ENCODE assay signal across 31 cellular contexts in the genomic region with DNA sequence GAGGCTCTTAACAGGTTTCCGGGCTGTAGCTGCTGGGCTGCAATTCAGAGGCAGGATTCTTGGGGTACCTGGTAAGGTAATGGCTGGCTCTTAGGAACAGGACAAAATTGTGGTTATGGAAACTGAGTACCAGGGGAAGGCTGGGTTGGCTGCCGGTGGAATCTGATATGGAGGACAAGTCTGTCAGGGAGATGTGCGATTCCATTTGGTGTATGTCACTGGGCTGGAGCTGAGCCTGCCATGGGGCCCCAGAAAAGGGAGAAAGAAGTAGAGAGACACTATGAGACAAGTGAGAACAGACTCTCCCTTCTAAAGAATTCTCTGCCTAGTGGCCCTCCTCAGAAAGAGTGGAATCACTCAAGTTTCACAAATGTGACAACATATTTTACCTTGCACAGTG.
DNase-seq lines count a peak whose midpoint lies in the region; ATAC-seq and TF ChIP-seq lines count a peak whose summit lies in the region.
"Had no signal": no experiment of that assay in that cellular context is flagged by ENCODE, and none has a peak within 500 bp of the region (broad histone marks: within the 10 kb centered on the region; RNA-seq: fewer than 3 reads in every experiment).

No MANE protein-coding gene starts in this region.

- in situ Hi-C loops in GM23248 (cut with MboI): no loop called here

- no peak overlapping the region for H3K4me3 Mint-ChIP-seq in progenitor cell of endocrine pancreas (ENCODE audit: low read depth)
- no peak overlapping the region for H3K4me3 Mint-ChIP-seq in activated T-helper 17 cell treated with anti-CD3 and anti-CD28 coated beads, Interleukin-2, amount 50 U/mL, for 72 hours
- H3K4me3 Mint-ChIP-seq: activated CD8-positive, alpha-beta T cell treated with anti-CD3 and anti-CD28 coated beads for 36 hours; activated naive CD4-positive, alpha-beta T cell treated with anti-CD3 and anti-CD28 coated beads, Interleukin-2, amount 50 U/mL, for 24 hours; CD8-positive, alpha-beta memory T cell; effector memory CD8-positive, alpha-beta T cell; natural killer cell had no signal

- H3K4me1 ChIP-seq in GM23248 (ENCODE audit: insufficient read depth) (peaks cover 4% of the 10 kb centered on the region), adipocyte (ENCODE audit: control insufficient read depth, insufficient read depth, low read length) (peaks cover 31% of the 10 kb centered on the region), hepatocyte (ENCODE audit: insufficient read depth) (peaks cover 31% of the 10 kb centered on the region), upper lobe of left lung (no peaks in the 10 kb centered on the region)
- H3K4me1 ChIP-seq: left lung, sigmoid colon had no signal

- no peak overlapping the region for H3K4me3 ChIP-seq in GM23248
- H3K4me3 ChIP-seq in adipocyte (ENCODE audit: low read length): no peak overlapping the region
- H3K4me3 ChIP-seq in hepatocyte: no peak overlapping the region
- no peak overlapping the region for H3K4me3 ChIP-seq in upper lobe of left lung
- H3K4me3 ChIP-seq: coronary artery, left lung, sigmoid colon, thoracic aorta had no signal

- H3K36me3 Mint-ChIP-seq in progenitor cell of endocrine pancreas (ENCODE audit: insufficient read depth): peaks cover 9% of the 10 kb centered on the region
- no peaks in the 10 kb centered on the region for H3K36me3 Mint-ChIP-seq in activated T-helper 17 cell treated with anti-CD3 and anti-CD28 coated beads, Interleukin-2, amount 50 U/mL, for 72 hours (ENCODE audit: low read depth)
- H3K36me3 Mint-ChIP-seq: activated naive CD4-positive, alpha-beta T cell treated with anti-CD3 and anti-CD28 coated beads, Interleukin-2, amount 50 U/mL, for 24 hours; CD8-positive, alpha-beta memory T cell; natural killer cell had no signal

- H3K9me3 ChIP-seq in GM23248 (ENCODE audit: low read depth): no peaks in the 10 kb centered on the region
- no peaks in the 10 kb centered on the region for H3K9me3 ChIP-seq in adipocyte (ENCODE audit: control insufficient read depth, low read length)
- no peaks in the 10 kb centered on the region for H3K9me3 ChIP-seq in hepatocyte (ENCODE audit: low read depth)
- no peaks in the 10 kb centered on the region for H3K9me3 ChIP-seq in upper lobe of left lung
- H3K9me3 ChIP-seq: BE2C, left lung, sigmoid colon, thoracic aorta had no signal

- DNase-seq in GM23248: peak; percentile 13
- DNase-seq in adipocyte (ENCODE audit: low read depth): peak; percentile 28
- peak; percentile 25 for DNase-seq in hepatocyte (ENCODE audit: low spot score)
- no peak for DNase-seq in progenitor cell of endocrine pancreas (ENCODE audit: low spot score, unreplicated experiment)
- no peak for DNase-seq in pons (ENCODE audit: low spot score)
- DNase-seq in upper lobe of left lung: no peak
- DNase-seq: activated CD4-positive, CD25-positive, alpha-beta regulatory T cell; activated CD8-positive, alpha-beta T cell treated with anti-CD3 and anti-CD28 coated beads for 36 hours; CD8-positive, alpha-beta memory T cell; DMS 273 treated with DMSO at 0.1 percent for 48 hours; effector memory CD8-positive, alpha-beta T cell; hippocampal formation; KBM-7; left lung; midbrain; MM.1S; natural killer cell; NCI-H1417 treated with DMSO at 0.1 percent for 48 hours; NCI-H226; sigmoid colon; stimulated activated CD4-positive, alpha-beta T cell treated with anti-CD3 and anti-CD28 coated beads, Interleukin-15, amount 100 ng/mL, for 24 hours; stimulated activated naive CD4-positive, alpha-beta T cell had no signal

- H3K36me3 ChIP-seq in GM23248 (ENCODE audit: low read depth): no peaks in the 10 kb centered on the region
- no peaks in the 10 kb centered on the region for H3K36me3 ChIP-seq in adipocyte (ENCODE audit: control insufficient read depth, insufficient read depth, low read length, severe bottlenecking)
- no peaks in the 10 kb centered on the region for H3K36me3 ChIP-seq in hepatocyte (replicated peaks; ENCODE audit: insufficient read depth, low read depth)
- H3K36me3 ChIP-seq in upper lobe of left lung: no peaks in the 10 kb centered on the region
- H3K36me3 ChIP-seq: left lung, sigmoid colon, thoracic aorta had no signal

- H3F3A ChIP-seq in GM23248 (ENCODE audit: insufficient read depth): no peaks in the 10 kb centered on the region

- peaks cover 13% of the 10 kb centered on the region; the same call in 1 of the 2 replicates for H3K27me3 ChIP-seq in GM23248 (replicated peaks; ENCODE audit: insufficient read depth)
- no peaks in the 10 kb centered on the region for H3K27me3 ChIP-seq in adipocyte (replicated peaks; ENCODE audit: control insufficient read depth, insufficient read depth, low read length)
- no peaks in the 10 kb centered on the region for H3K27me3 ChIP-seq in hepatocyte
- H3K27me3 ChIP-seq in upper lobe of left lung: no peaks in the 10 kb centered on the region
- H3K27me3 ChIP-seq: BE2C, left lung, sigmoid colon had no signal

- TF ChIP-seq CTCF in hepatocyte (IDR thresholded peaks at IDR 0.05; ENCODE audit: poor library complexity) (no peak), progenitor cell of endocrine pancreas (IDR thresholded peaks at IDR 0.05; ENCODE audit: unreplicated experiment) (no peak), upper lobe of left lung (IDR thresholded peaks at IDR 0.05) (no peak)

- H3K79me2 ChIP-seq in GM23248 (ENCODE audit: insufficient read depth) (no peaks in the 10 kb centered on the region), hepatocyte (no peaks in the 10 kb centered on the region)
- H3K79me2 ChIP-seq: parathyroid adenoma had no signal

- no peak for TF ChIP-seq EP300 in upper lobe of left lung (IDR thresholded peaks at IDR 0.05)

- no peak overlapping the region for H3K27ac ChIP-seq in GM23248
- H3K27ac ChIP-seq in hepatocyte: peak overlapping the region; percentile 44
- H3K27ac ChIP-seq in upper lobe of left lung: no peak overlapping the region
- H3K27ac ChIP-seq: coronary artery, left lung, parathyroid adenoma, sigmoid colon, thoracic aorta had no signal

- H2AFZ ChIP-seq in GM23248: no peak overlapping the region
- no peak overlapping the region for H2AFZ ChIP-seq in hepatocyte
- H2AFZ ChIP-seq: parathyroid adenoma had no signal

- no peak overlapping the region for H3K4me2 ChIP-seq in GM23248 (ENCODE audit: unreplicated experiment)
- H3K4me2 ChIP-seq in hepatocyte: no peak overlapping the region

- peaks cover 3% of the 10 kb centered on the region for H3K27me3 Mint-ChIP-seq in progenitor cell of endocrine pancreas
- peaks cover 25% of the 10 kb centered on the region for H3K27me3 Mint-ChIP-seq in activated T-helper 17 cell treated with anti-CD3 and anti-CD28 coated beads, Interleukin-2, amount 50 U/mL, for 72 hours

- TF ChIP-seq POLR2A in upper lobe of left lung (IDR thresholded peaks at IDR 0.05): no peak

- peaks cover 18% of the 10 kb centered on the region for H3K4me1 Mint-ChIP-seq in progenitor cell of endocrine pancreas (ENCODE audit: low read depth)
- no peaks in the 10 kb centered on the region for H3K4me1 Mint-ChIP-seq in activated T-helper 17 cell treated with anti-CD3 and anti-CD28 coated beads, Interleukin-2, amount 50 U/mL, for 72 hours
- H3K4me1 Mint-ChIP-seq: activated naive CD4-positive, alpha-beta T cell treated with anti-CD3 and anti-CD28 coated beads, Interleukin-2, amount 50 U/mL, for 24 hours; CD8-positive, alpha-beta memory T cell; natural killer cell had no signal

- 26 to 37% methylated on average over 3 of the region's 3 CpGs for WGBS in GM23248 (ENCODE audit: low coverage in 1 of 2, low lambda C conversion rate in 2 of 2, missing lambda C conversion rate in 2 of 2), 2 experiments
- WGBS in hepatocyte (ENCODE audit: low lambda C conversion rate, missing lambda C conversion rate): 67% methylated on average over 3 of the region's 3 CpGs
- WGBS in upper lobe of left lung, 2 donors: 71 to 75% methylated on average over 2 to 3 of the region's 3 CpGs

- H3K9me2 ChIP-seq in GM23248 (ENCODE audit: insufficient read depth): no peaks in the 10 kb centered on the region
- H3K9me2 ChIP-seq in hepatocyte (replicated peaks; ENCODE audit: insufficient read depth): no peaks in the 10 kb centered on the region

- H3K27ac Mint-ChIP-seq in progenitor cell of endocrine pancreas: peak overlapping the region; percentile 91
- H3K27ac Mint-ChIP-seq in activated T-helper 17 cell treated with anti-CD3 and anti-CD28 coated beads, Interleukin-2, amount 50 U/mL, for 72 hours: no peak overlapping the region
- H3K27ac Mint-ChIP-seq: activated CD8-positive, alpha-beta T cell treated with anti-CD3 and anti-CD28 coated beads for 36 hours; activated naive CD4-positive, alpha-beta T cell treated with anti-CD3 and anti-CD28 coated beads, Interleukin-2, amount 50 U/mL, for 24 hours; activated T-helper 2 cell treated with anti-CD3 and anti-CD28 coated beads, Interferon-gamma antibody, Interleukin-2, Interleukin-4, amounts not matched to agents 10 μg/mL and 5 μg/mL and 100 μg/mL, durations not matched to agents 14 hours and 24 hours and 36 hours; CD8-positive, alpha-beta memory T cell; effector memory CD8-positive, alpha-beta T cell; natural killer cell had no signal

- no peaks in the 10 kb centered on the region for H3K9me3 Mint-ChIP-seq in progenitor cell of endocrine pancreas (ENCODE audit: low read depth)
- H3K9me3 Mint-ChIP-seq in activated T-helper 17 cell treated with anti-CD3 and anti-CD28 coated beads, Interleukin-2, amount 50 U/mL, for 72 hours: peaks cover 5% of the 10 kb centered on the region
- H3K9me3 Mint-ChIP-seq: activated T-helper 2 cell treated with anti-CD3 and anti-CD28 coated beads, Interferon-gamma antibody, Interleukin-2, Interleukin-4, amounts not matched to agents 10 μg/mL and 5 μg/mL and 100 μg/mL, durations not matched to agents 14 hours and 24 hours and 36 hours had no signal

- H4K20me1 ChIP-seq in GM23248 (ENCODE audit: insufficient read depth) (no peaks in the 10 kb centered on the region), hepatocyte (ENCODE audit: insufficient read depth, poor library complexity, severe bottlenecking) (no peaks in the 10 kb centered on the region)

- H3K9ac ChIP-seq in GM23248: no peak overlapping the region
- no peak overlapping the region for H3K9ac ChIP-seq in adipocyte (ENCODE audit: low read length)
- H3K9ac ChIP-seq: parathyroid adenoma had no signal

- no peak for ATAC-seq in HG03378 (IDR thresholded peaks at IDR 0.05; ENCODE audit: unreplicated experiment)
- no peak for ATAC-seq in activated T-helper 17 cell treated with anti-CD3 and anti-CD28 coated beads, Interleukin-2, amount 50 U/mL, for 72 hours (replicated peaks)
- no peak for ATAC-seq in upper lobe of left lung (ENCODE audit: low FRiP score in 2 of 2)
- ATAC-seq: activated CD8-positive, alpha-beta T cell treated with anti-CD3 and anti-CD28 coated beads for 36 hours; effector memory CD8-positive, alpha-beta T cell; esophagus mucosa; left lung; natural killer cell had no signal

Comparison
In these comparisons a context has a peak if more than half of its experiments do, and no peak if none do; other contexts are left out.
1. DNase-seq: peak in GM23248 (single experiment), adipocyte (single experiment) and hepatocyte (single experiment); none in progenitor cell of endocrine pancreas (single experiment), pons (single experiment) and upper lobe of left lung (0 of 2).